ENCODE assay signal across 8 cellular contexts in the genomic region with DNA sequence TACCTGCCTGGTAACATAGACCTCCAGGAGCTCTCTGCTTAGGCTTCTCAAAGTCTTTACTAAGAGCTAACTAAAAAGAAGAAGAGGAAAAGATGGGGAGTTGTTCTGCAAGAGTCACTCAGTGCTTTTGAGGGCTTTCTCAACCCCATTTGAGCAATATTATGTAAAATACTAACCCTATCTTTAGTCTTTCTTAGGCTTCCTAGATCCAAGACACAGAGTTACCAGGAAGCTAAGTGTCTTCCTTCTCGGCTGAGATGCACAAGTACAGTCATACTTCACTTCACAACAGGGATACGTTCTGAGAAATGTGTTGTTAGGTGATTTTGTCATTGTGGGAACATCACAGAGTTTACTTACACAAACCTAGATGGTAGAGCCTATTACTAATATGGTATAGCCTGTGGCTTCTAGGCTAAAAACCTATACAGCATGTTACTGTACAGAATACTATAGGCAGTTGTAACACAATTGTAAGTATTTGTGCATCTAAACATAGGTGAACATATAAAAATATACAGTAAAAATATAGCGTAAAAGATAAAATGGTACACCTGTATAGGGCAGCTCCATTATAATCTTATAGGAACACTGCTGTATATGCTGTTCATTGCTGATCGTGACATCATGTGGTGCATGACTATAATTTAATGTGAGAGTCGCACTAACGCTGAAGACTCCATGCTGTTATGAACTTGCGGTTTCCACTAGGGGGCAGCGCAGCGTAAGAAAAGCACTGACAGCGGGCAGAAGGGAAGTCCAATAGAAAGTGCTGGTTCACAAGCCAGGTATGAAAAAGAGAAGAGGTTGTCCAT. TPM values are rescaled to one million over a fixed set of nuclear protein-coding genes. Genes with fewer than 3 reads are reported as not detected.
DNase-seq lines count a peak whose midpoint lies in the region; ATAC-seq and TF ChIP-seq lines count a peak whose summit lies in the region.

No MANE protein-coding gene starts in this region.

- H3K4me3 ChIP-seq in BJ (ENCODE audit: low read depth, low read length) (no peak overlapping the region), right lobe of liver (no peak overlapping the region)

- ATAC-seq in GM19351 (IDR thresholded peaks at IDR 0.05; ENCODE audit: unreplicated experiment) (peak; percentile 89), HG03457 (IDR thresholded peaks at IDR 0.05; ENCODE audit: unreplicated experiment) (peak; percentile 55), right lobe of liver (peak; percentile 91 to 95 (median 92))

- intact Hi-C loops in activated CD4-positive, alpha-beta T cell treated with anti-CD3 and anti-CD28 coated beads, Interleukin-2, amount 10 ng/mL, durations not matched to agents 24 days and 14 days (cut with micrococcal nuclease): loop anchor here (1.0 to 5.0 kb wide), 8 partner anchors 10 to 382 kb away; partner anchors contain the start of genes FAS and STAMBPL1
- intact Hi-C loops in right lobe of liver (cut with DNase I): loop anchor here in 1 of 2 donors (10.0 kb wide), 1 partner anchor 99 kb away; no protein-coding TSS in a partner anchor

- no peak for TF ChIP-seq POLR2A in right lobe of liver (IDR thresholded peaks at IDR 0.05)

- no peak overlapping the region for H3K4me3 Mint-ChIP-seq in activated CD4-positive, alpha-beta T cell treated with anti-CD3 and anti-CD28 coated beads, Interleukin-2, amount 10 ng/mL, durations not matched to agents 24 days and 14 days

- peak; percentile 84 for TF ChIP-seq CTCF in BJ (IDR thresholded peaks at IDR 0.05; ENCODE audit: insufficient read depth, low read depth, low read length)
- peak; percentile 90 to 97 (median 94) for TF ChIP-seq CTCF in right lobe of liver (IDR thresholded peaks at IDR 0.05)

- H3K4me1 Mint-ChIP-seq in activated CD4-positive, alpha-beta T cell treated with anti-CD3 and anti-CD28 coated beads, Interleukin-2, amount 10 ng/mL, durations not matched to agents 24 days and 14 days: peaks cover 31% of the 10 kb centered on the region

- H3K27me3 ChIP-seq in BJ (ENCODE audit: control insufficient read depth, insufficient read depth, low read length): no peaks in the 10 kb centered on the region
- H3K27me3 ChIP-seq in right lobe of liver: no peaks in the 10 kb centered on the region

- no peaks in the 10 kb centered on the region for H3K36me3 Mint-ChIP-seq in activated CD4-positive, alpha-beta T cell treated with anti-CD3 and anti-CD28 coated beads, Interleukin-2, amount 10 ng/mL, durations not matched to agents 24 days and 14 days (ENCODE audit: low read depth)

- POLR2A ChIA-PET in BJ (lab: Charles Lee): no interaction called here

- no peaks in the 10 kb centered on the region for H3K27me3 Mint-ChIP-seq in activated CD4-positive, alpha-beta T cell treated with anti-CD3 and anti-CD28 coated beads, Interleukin-2, amount 10 ng/mL, durations not matched to agents 24 days and 14 days

- peaks cover 0 to 13% (median 0%) of the 10 kb centered on the region in 4 donors for H3K4me1 ChIP-seq in right lobe of liver

- no peak overlapping the region for H3K27ac Mint-ChIP-seq in activated CD4-positive, alpha-beta T cell treated with anti-CD3 and anti-CD28 coated beads, Interleukin-2, amount 10 ng/mL, durations not matched to agents 24 days and 14 days

- WGBS in right lobe of liver (ENCODE audit: insufficient coverage, low coverage, low lambda C conversion rate, missing lambda C conversion rate): 8% methylated on average over 10 of the region's 10 CpGs

- H3K9me3 ChIP-seq in right lobe of liver: no peaks in the 10 kb centered on the region

- no peak overlapping the region for H3K27ac ChIP-seq in right lobe of liver

- CTCF ChIA-PET in BJ (lab: Yijun Ruan, JAX): interaction anchor here (0.6 to 19.2 kb wide), 42 partner anchors 9 to 383 kb away, joined by 3 to 512 read pairs (median 5); partner anchors contain the start of genes FAS and STAMBPL1

- H3K36me3 ChIP-seq in BJ (ENCODE audit: control insufficient read depth, insufficient read depth, low read length) (no peaks in the 10 kb centered on the region), right lobe of liver (no peaks in the 10 kb centered on the region)

- DNase-seq in BJ (ENCODE audit: low read depth): peak; percentile 41
- peak; percentile 84 for DNase-seq in NCI-H69 (lab: John Stamatoyannopoulos, UW)
- peak; percentile 96 for DNase-seq in activated CD4-positive, alpha-beta T cell treated with anti-CD3 and anti-CD28 coated beads, Interleukin-2, amount 10 ng/mL, durations not matched to agents 24 days and 14 days
- peak; percentile 94 for DNase-seq in dedifferentiated amniotic fluid mesenchymal stem cell (ENCODE audit: extremely low spot score)
- DNase-seq in right lobe of liver: peak; percentile 75 to 86 (median 86)
- peak; percentile 74 to 77 (median 74) for DNase-seq in stimulated activated CD4-positive, alpha-beta T cell treated with anti-CD3 and anti-CD28 coated beads, TNF-alpha, amount 100 ng/mL, for 48 hours (ENCODE audit: low read depth in 3 of 3)

- no peaks in the 10 kb centered on the region for H3K9me3 Mint-ChIP-seq in activated CD4-positive, alpha-beta T cell treated with anti-CD3 and anti-CD28 coated beads, Interleukin-2, amount 10 ng/mL, durations not matched to agents 24 days and 14 days

RNA-seq across cellular contexts. Expression of gene ANKRD22, which starts 16.3 kb away (rescaled TPM):
- not detected in 2 replicates for polyA plus RNA-seq in BJ (2011; rRNA removed)
- not detected in 2 replicates for polyA minus RNA-seq in BJ (2011; rRNA and poly(A)+ RNA removed)
- 0.12 TPM in 1 of 2 replicates, not detected in the other for total RNA-seq in activated CD4-positive, alpha-beta T cell treated with anti-CD3 and anti-CD28 coated beads, Interleukin-2, amount 10 ng/mL, durations not matched to agents 24 days and 14 days
- 1 to 10 TPM in 2 of 6 experiments, under 1 TPM in 1, not detected in 3; 0.54 to 1.2 (median 1.2) TPM for total RNA-seq in right lobe of liver

RNA-seq across cellular contexts. Expression of gene LIPM, which starts 32.8 kb away (rescaled TPM):
- not detected in 2 replicates for polyA plus RNA-seq in BJ (2011; rRNA removed)
- not detected in 2 replicates for polyA minus RNA-seq in BJ (2011; rRNA and poly(A)+ RNA removed)
- total RNA-seq in activated CD4-positive, alpha-beta T cell treated with anti-CD3 and anti-CD28 coated beads, Interleukin-2, amount 10 ng/mL, durations not matched to agents 24 days and 14 days: not detected in 2 replicates
- not detected for total RNA-seq in right lobe of liver

RNA-seq across cellular contexts. Expression of gene STAMBPL1, which starts 44.7 kb away (rescaled TPM):
- 23.1 and 29.8 TPM in 2 replicates for polyA plus RNA-seq in BJ (2011; rRNA removed)
- 12.0 and 13.6 TPM in 2 replicates for polyA minus RNA-seq in BJ (2011; rRNA and poly(A)+ RNA removed)
- 41.9 and 43.5 TPM in 2 replicates for total RNA-seq in activated CD4-positive, alpha-beta T cell treated with anti-CD3 and anti-CD28 coated beads, Interleukin-2, amount 10 ng/mL, durations not matched to agents 24 days and 14 days
- total RNA-seq in right lobe of liver: 1 to 10 TPM in 5 of 6 experiments, under 1 TPM in 1; 0.66 to 8.0 (median 4.2) TPM

Comparison
In these comparisons a context has a peak if more than half of its experiments do, and no peak if none do; other contexts are left out.
1. DNase-seq: peak in every context shown above with its lines; median percentile 96 in activated CD4-positive, alpha-beta T cell treated with anti-CD3 and anti-CD28 coated beads, Interleukin-2, amount 10 ng/mL, durations not matched to agents 24 days and 14 days; 94 in dedifferentiated amniotic fluid mesenchymal stem cell; 86 in right lobe of liver; 84 in NCI-H69; 74 in stimulated activated CD4-positive, alpha-beta T cell treated with anti-CD3 and anti-CD28 coated beads, TNF-alpha, amount 100 ng/mL, for 48 hours; 41 in BJ.